Comparison of ENCODE assay signal across 9 cellular contexts in genomic region chr2:219430633-219431615, GRCh38. TPM values are rescaled to one million over a fixed set of nuclear protein-coding genes. Genes with fewer than 3 reads are reported as not detected.
DNase-seq lines count a peak whose midpoint lies in the region; ATAC-seq and TF ChIP-seq lines count a peak whose summit lies in the region.
"Had no signal": no experiment of that assay in that cellular context is flagged by ENCODE, and none has a peak within 500 bp of the region (broad histone marks: within the 10 kb centered on the region; RNA-seq: fewer than 3 reads in every experiment).

No MANE protein-coding gene starts in this region.

- POLR2A ChIA-PET in naive thymus-derived CD4-positive, alpha-beta T cell (lab: Charles Lee), result no interaction called here
- POLR2A ChIA-PET in CD4-positive, alpha-beta memory T cell (lab: Charles Lee; ENCODE audit: partially characterized antibody), result no interaction called here

- H3K27me3 ChIP-seq in neural progenitor cell, result peaks cover 18% of the 10 kb centered on the region
- no peaks in the 10 kb centered on the region for H3K27me3 ChIP-seq in naive thymus-derived CD4-positive, alpha-beta T cell (ENCODE audit: control insufficient read depth in 2 of 2, insufficient read depth in 2 of 2, low read length in 2 of 2)
- peaks cover 7% of the 10 kb centered on the region for H3K27me3 ChIP-seq in CD4-positive, alpha-beta memory T cell (ENCODE audit: insufficient read depth, low read length)

- CTCF ChIA-PET in naive thymus-derived CD4-positive, alpha-beta T cell (lab: Charles Lee), result interaction anchor here (1.1 to 3.1 kb wide), 2 partner anchors 26 to 99 kb away, joined by 3 to 19 read pairs; no protein-coding TSS in a partner anchor
- CTCF ChIA-PET in CD4-positive, alpha-beta memory T cell (lab: Charles Lee; ENCODE audit: partially characterized antibody), result interaction anchor here (0.9 to 2.4 kb wide), 4 partner anchors 11 to 99 kb away, joined by 3 to 8 read pairs (median 5); no protein-coding TSS in a partner anchor

- TF ChIP-seq CTCF in chondrocyte (IDR thresholded peaks at IDR 0.05), result peak; percentile 77
- TF ChIP-seq CTCF in neural progenitor cell (IDR thresholded peaks at IDR 0.05), result peak; percentile 43

- no peaks in the 10 kb centered on the region for H4K20me1 ChIP-seq in neural progenitor cell (ENCODE audit: low read depth)

- H3K4me3 Mint-ChIP-seq in chondrocyte (ENCODE audit: unreplicated experiment) (no peak overlapping the region), neural progenitor cell (peak overlapping the region; percentile 54)
- H3K4me3 Mint-ChIP-seq in naive thymus-derived CD4-positive, alpha-beta T cell, result no peak overlapping the region
- peak overlapping the region in 1 of 8 donors; percentile 7 for H3K4me3 Mint-ChIP-seq in CD4-positive, alpha-beta memory T cell

- no peaks in the 10 kb centered on the region for H3K36me3 ChIP-seq in neural progenitor cell
- no peaks in the 10 kb centered on the region for H3K36me3 ChIP-seq in naive thymus-derived CD4-positive, alpha-beta T cell (ENCODE audit: control insufficient read depth in 2 of 3, insufficient read depth in 3 of 3, low read length in 3 of 3)
- H3K36me3 ChIP-seq in CD4-positive, alpha-beta memory T cell (ENCODE audit: insufficient read depth, low read length), result no peaks in the 10 kb centered on the region

- intact Hi-C loops in naive thymus-derived CD4-positive, alpha-beta T cell (cut with micrococcal nuclease), result loop anchor here in 1 of 2 donors (1.0 kb wide), 1 partner anchor 99 kb away; no protein-coding TSS in a partner anchor
- intact Hi-C loops in CD4-positive, alpha-beta memory T cell (cut with micrococcal nuclease), result no loop called here

- H3K4me2 ChIP-seq in neural progenitor cell, result no peak overlapping the region

- H3K9me3 Mint-ChIP-seq in chondrocyte (ENCODE audit: low read depth) (no peaks in the 10 kb centered on the region), neural progenitor cell (no peaks in the 10 kb centered on the region)
- no peaks in the 10 kb centered on the region for H3K9me3 Mint-ChIP-seq in naive thymus-derived CD4-positive, alpha-beta T cell
- H3K9me3 Mint-ChIP-seq in CD4-positive, alpha-beta memory T cell, result no peaks in the 10 kb centered on the region

- peaks cover 12% of the 10 kb centered on the region for H3F3A ChIP-seq in neural progenitor cell (ENCODE audit: low read depth)

- H3K36me3 Mint-ChIP-seq in chondrocyte (ENCODE audit: low read depth) (no peaks in the 10 kb centered on the region), neural progenitor cell (no peaks in the 10 kb centered on the region)
- no peaks in the 10 kb centered on the region for H3K36me3 Mint-ChIP-seq in naive thymus-derived CD4-positive, alpha-beta T cell
- no peaks in the 10 kb centered on the region for H3K36me3 Mint-ChIP-seq in CD4-positive, alpha-beta memory T cell

- H3K9me3 ChIP-seq in neural progenitor cell (ENCODE audit: low read depth), result no peaks in the 10 kb centered on the region
- H3K9me3 ChIP-seq in naive thymus-derived CD4-positive, alpha-beta T cell (ENCODE audit: control insufficient read depth in 2 of 3, low read length in 3 of 3), result no peaks in the 10 kb centered on the region
- H3K9me3 ChIP-seq in CD4-positive, alpha-beta memory T cell (ENCODE audit: control insufficient read depth in 1 of 2, low read length in 2 of 2), result no peaks in the 10 kb centered on the region

- H3K9ac ChIP-seq in neural progenitor cell, result no peak overlapping the region

- no peak for ATAC-seq in GM18858 (IDR thresholded peaks at IDR 0.05; ENCODE audit: unreplicated experiment)
- no peak for ATAC-seq in naive thymus-derived CD4-positive, alpha-beta T cell

- H3K27ac ChIP-seq in neural progenitor cell, result no peak overlapping the region
- H3K27ac ChIP-seq in naive thymus-derived CD4-positive, alpha-beta T cell (ENCODE audit: low read depth, low read length), result no peak overlapping the region
- H3K27ac ChIP-seq in CD4-positive, alpha-beta memory T cell (ENCODE audit: low read depth, low read length), result no peak overlapping the region

- no peak overlapping the region for H2AFZ ChIP-seq in neural progenitor cell (replicated peaks)

- peak; percentile 82 for DNase-seq in DMS 273 (lab: John Stamatoyannopoulos, UW; ENCODE audit: unreplicated experiment)
- DNase-seq in NCI-H1694 (lab: John Stamatoyannopoulos, UW), result peak; percentile 57
- DNase-seq in chondrocyte (ENCODE audit: low spot score), result peak; percentile 22
- peak; percentile 64 for DNase-seq in neural progenitor cell (ENCODE audit: low spot score)
- no peak for DNase-seq in activated CD4-positive, alpha-beta T cell treated with anti-CD3 and anti-CD28 coated beads for 4 hours
- no peak for DNase-seq in naive thymus-derived CD4-positive, alpha-beta T cell
- DNase-seq in CD4-positive, alpha-beta memory T cell, result no peak

- H3K4me1 Mint-ChIP-seq in chondrocyte (ENCODE audit: low read depth) (peaks cover 12% of the 10 kb centered on the region), neural progenitor cell (peaks cover 21% of the 10 kb centered on the region)
- peaks cover 0 to 8% (median 0%) of the 10 kb centered on the region in 7 donors for H3K4me1 Mint-ChIP-seq in naive thymus-derived CD4-positive, alpha-beta T cell
- peaks cover 0 to 7% (median 3%) of the 10 kb centered on the region in 4 donors for H3K4me1 Mint-ChIP-seq in CD4-positive, alpha-beta memory T cell

- peak overlapping the region; percentile 73 for H3K27ac Mint-ChIP-seq in chondrocyte (ENCODE audit: unreplicated experiment)
- no peak overlapping the region for H3K27ac Mint-ChIP-seq in neural progenitor cell
- H3K27ac Mint-ChIP-seq in naive thymus-derived CD4-positive, alpha-beta T cell, result no peak overlapping the region
- H3K27ac Mint-ChIP-seq in CD4-positive, alpha-beta memory T cell, result peak overlapping the region in 1 of 7 donors; percentile 27

- no peaks in the 10 kb centered on the region for H3K27me3 Mint-ChIP-seq in chondrocyte (ENCODE audit: low read depth)
- H3K27me3 Mint-ChIP-seq in neural progenitor cell (ENCODE audit: insufficient read depth, low read depth), result peaks cover 2% of the 10 kb centered on the region
- peaks cover 7 to 33% (median 15%) of the 10 kb centered on the region in 5 donors for H3K27me3 Mint-ChIP-seq in naive thymus-derived CD4-positive, alpha-beta T cell
- peaks cover 6 to 15% of the 10 kb centered on the region in 2 donors for H3K27me3 Mint-ChIP-seq in CD4-positive, alpha-beta memory T cell

- peaks cover 18% of the 10 kb centered on the region for H3K4me1 ChIP-seq in neural progenitor cell
- no peaks in the 10 kb centered on the region for H3K4me1 ChIP-seq in naive thymus-derived CD4-positive, alpha-beta T cell (ENCODE audit: control insufficient read depth in 2 of 2, insufficient read depth in 2 of 2, low read length in 2 of 2)
- no peaks in the 10 kb centered on the region for H3K4me1 ChIP-seq in CD4-positive, alpha-beta memory T cell (ENCODE audit: insufficient read depth, low read length)

- H3K79me2 ChIP-seq in neural progenitor cell (ENCODE audit: low read depth), result no peaks in the 10 kb centered on the region

- H3K4me3 ChIP-seq in neural progenitor cell, result no peak overlapping the region
- no peak overlapping the region for H3K4me3 ChIP-seq in naive thymus-derived CD4-positive, alpha-beta T cell (ENCODE audit: low read length)
- H3K4me3 ChIP-seq in CD4-positive, alpha-beta memory T cell (ENCODE audit: low read length in 2 of 2), result no peak overlapping the region

RNA-seq across cellular contexts. Expression of gene SPEG, which starts 3.7 kb away (rescaled TPM):
- 62.9 to 94.9 TPM (median 89.7 TPM) in 3 replicates for total RNA-seq in chondrocyte
- total RNA-seq in neural progenitor cell (ENCODE audit: low replicate concordance), result 5.6 and 18.4 TPM in 2 replicates
- total RNA-seq in naive thymus-derived CD4-positive, alpha-beta T cell, result 10 to 100 TPM in 4 of 5 experiments, under 1 TPM in 1; 0.41 to 23.2 (median 15.0) TPM
- polyA plus RNA-seq in naive thymus-derived CD4-positive, alpha-beta T cell, result under 1 TPM; 0.26 to 0.76 TPM
- 1 to 10 TPM; 8.8 to 9.0 TPM for total RNA-seq in CD4-positive, alpha-beta memory T cell
- under 1 TPM; 0.15 to 0.20 TPM for polyA plus RNA-seq in CD4-positive, alpha-beta memory T cell

RNA-seq across cellular contexts. Expression of gene DES, which starts 12.7 kb away (rescaled TPM):
- 0.70 to 19.8 TPM (median 15.5 TPM) in 3 replicates for total RNA-seq in chondrocyte
- total RNA-seq in neural progenitor cell (ENCODE audit: low replicate concordance), result 0.31 TPM in 1 of 2 replicates, not detected in the other
- 1 to 10 TPM in 1 of 5 experiments, not detected in 4; 1.5 TPM for total RNA-seq in naive thymus-derived CD4-positive, alpha-beta T cell
- polyA plus RNA-seq in naive thymus-derived CD4-positive, alpha-beta T cell, result not detected
- not detected for total RNA-seq in CD4-positive, alpha-beta memory T cell
- not detected for polyA plus RNA-seq in CD4-positive, alpha-beta memory T cell
- total RNA-seq: dermis microvascular lymphatic vessel endothelial cell had no signal

RNA-seq across cellular contexts. Expression of gene DNPEP, which starts 43.2 kb away (rescaled TPM):
- 42.3 to 47.9 TPM (median 43.5 TPM) in 3 replicates for total RNA-seq in chondrocyte
- 36.6 and 120 TPM in 2 replicates for total RNA-seq in neural progenitor cell (ENCODE audit: low replicate concordance)
- 100 to 1,000 TPM in 1 of 5 experiments, 10 to 100 TPM in 4; 72.3 to 115 (median 73.9) TPM for total RNA-seq in naive thymus-derived CD4-positive, alpha-beta T cell
- polyA plus RNA-seq in naive thymus-derived CD4-positive, alpha-beta T cell, result 10 to 100 TPM; 57.5 to 61.2 TPM
- total RNA-seq in CD4-positive, alpha-beta memory T cell, result 10 to 100 TPM; 70.4 to 75.9 TPM
- 10 to 100 TPM; 57.8 to 73.3 TPM for polyA plus RNA-seq in CD4-positive, alpha-beta memory T cell

Comparison
In these comparisons a context has a peak if more than half of its experiments do, and no peak if none do; other contexts are left out.
1. DNase-seq: peak in DMS 273 (single experiment), NCI-H1694 (single experiment), chondrocyte (single experiment) and neural progenitor cell (single experiment); none in activated CD4-positive, alpha-beta T cell treated with anti-CD3 and anti-CD28 coated beads for 4 hours (0 of 2), naive thymus-derived CD4-positive, alpha-beta T cell (0 of 9) and CD4-positive, alpha-beta memory T cell (0 of 5).